Comparison of ENCODE assay signal across 8 cellular contexts in genomic region chr11:67409781-67410368, GRCh38. TPM values are rescaled to one million over a fixed set of nuclear protein-coding genes. Genes with fewer than 3 reads are reported as not detected.
DNase-seq lines count a peak whose midpoint lies in the region; ATAC-seq, FAIRE-seq and TF ChIP-seq lines count a peak whose summit lies in the region.
"Had no signal": no experiment of that assay in that cellular context is flagged by ENCODE, and none has a peak within 500 bp of the region (broad histone marks: within the 10 kb centered on the region; RNA-seq: fewer than 3 reads in every experiment).

No MANE protein-coding gene starts in this region.

- H3K4me3 ChIP-seq in GM12875 (ENCODE audit: low read depth, low read length) = peak overlapping the region; percentile 49
- peak overlapping the region; percentile 48 for H3K4me3 ChIP-seq in GM12878
- H3K4me3 ChIP-seq in sigmoid colon = no peak overlapping the region

- in situ Hi-C loops in GM12878 (cut with MboI) = no loop called here

- SMC1A ChIA-PET in GM12878 (lab: Charles Lee; ENCODE audit: uncharacterized antibody, unreplicated experiment) = no interaction called here

- H3K4me2 ChIP-seq in GM12878 (ENCODE audit: control insufficient read depth, insufficient read depth) = peak overlapping the region; percentile 93

- peak; percentile 47 for FAIRE-seq in GM12878 (lab: Jason Lieb, UNC)

- peak overlapping the region; percentile 77 for H3K9ac ChIP-seq in GM12878 (ENCODE audit: control insufficient read depth, insufficient read depth, low read length)

- ATAC-seq in GM12878 = peak; percentile 21

- H3K27me3 ChIP-seq in GM12878 (replicated peaks in 1 of 2; ENCODE audit: control insufficient read depth in 2 of 2, insufficient read depth in 2 of 2, low read length in 1 of 2) (no peaks in the 10 kb centered on the region), sigmoid colon (peaks cover 31 to 98% (median 59%) of the 10 kb centered on the region in 3 donors)

- TF ChIP-seq POLR2A in GM12878 (IDR thresholded peaks at IDR 0.05; ENCODE audit: low read depth, low read length) = no peak
- no peak for TF ChIP-seq POLR2A in sigmoid colon (IDR thresholded peaks at IDR 0.05)

- peaks cover 11% of the 10 kb centered on the region for H3K79me2 ChIP-seq in GM12878 (ENCODE audit: control insufficient read depth, insufficient read depth, low read length)

- peak; percentile 63 for DNase-seq in NCI-H1436 treated with DMSO at 0.1 percent for 48 hours (lab: John Stamatoyannopoulos, UW)
- no peak for DNase-seq in GM12878 (ENCODE audit: low read depth, low spot score)
- DNase-seq in pons (ENCODE audit: low spot score) = peak; percentile 40
- DNase-seq in Ammon's horn (ENCODE audit: low spot score) = no peak
- no peak for DNase-seq in CD1c-positive myeloid dendritic cell (ENCODE audit: extremely low spot score)
- DNase-seq in sigmoid colon = no peak
- DNase-seq: SW 1271 had no signal

- RAD21 ChIA-PET in GM12878 (lab: Charles Lee; ENCODE audit: unreplicated experiment) = interaction anchor here (1.2 to 1.7 kb wide), 2 partner anchors 55 to 58 kb away, joined by 3 read pairs; no protein-coding TSS in a partner anchor

- CTCF ChIA-PET in GM12878 (lab: Yijun Ruan, JAX) = interaction anchor here (1.6 kb wide), 1 partner anchor 15 kb away, joined by 6 read pairs; no protein-coding TSS in a partner anchor

- POLR2A ChIA-PET in GM12878 (lab: Charles Lee) = interaction anchor here (1.2 to 1.8 kb wide), 3 partner anchors 8 to 27 kb away, joined by 4 to 9 read pairs (median 6); partner anchors contain the start of genes PTPRCAP and RPS6KB2

- intact Hi-C loops in GM12878 (cut with micrococcal nuclease; ENCODE audit: unreplicated experiment) (no loop called here), sigmoid colon (cut with DNase I) (no loop called here)

- no peak for TF ChIP-seq CTCF in GM12875 (IDR thresholded peaks at IDR 0.05; ENCODE audit: borderline replicate concordance, insufficient read depth, low read depth, low read length)
- TF ChIP-seq CTCF in GM12878 (IDR thresholded peaks at IDR 0.05 in 2 of 3, conservative IDR thresholded peaks at IDR 0.05 in 1 of 3; ENCODE audit: control insufficient read depth in 2 of 3, extremely low read depth in 1 of 3, insufficient read depth in 1 of 3, low read depth in 3 of 3, low read length in 3 of 3) = no peak
- TF ChIP-seq CTCF in sigmoid colon (IDR thresholded peaks at IDR 0.05) = no peak

- no peaks in the 10 kb centered on the region for H3K9me3 ChIP-seq in GM12878 (replicated peaks; ENCODE audit: control insufficient read depth, insufficient read depth, low read length)
- H3K9me3 ChIP-seq in sigmoid colon = no peaks in the 10 kb centered on the region

- H3K36me3 ChIP-seq in GM12878 (ENCODE audit: control insufficient read depth in 2 of 2, insufficient read depth in 2 of 2, low read length in 1 of 2) (no peaks in the 10 kb centered on the region), sigmoid colon (no peaks in the 10 kb centered on the region)

- H2AFZ ChIP-seq in GM12878 (ENCODE audit: control insufficient read depth, low read depth, low read length) = no peak overlapping the region; the same call in 1 of the 2 replicates

- H3K4me1 ChIP-seq in GM12878 (ENCODE audit: control insufficient read depth, insufficient read depth, low read length) (peaks cover 58% of the 10 kb centered on the region), sigmoid colon (peaks cover 0 to 2% (median under 1%) of the 10 kb centered on the region in 4 donors)

- TF ChIP-seq RAD21 in GM12878 (IDR thresholded peaks at IDR 0.05; ENCODE audit: insufficient read depth, low read depth, low read length) = no peak

- no peaks in the 10 kb centered on the region for H4K20me1 ChIP-seq in GM12878 (ENCODE audit: control insufficient read depth, insufficient read depth)

- H3K27ac ChIP-seq in GM12878 (ENCODE audit: control insufficient read depth, insufficient read depth) (peak overlapping the region; percentile 84), sigmoid colon (no peak overlapping the region)

- BruUV-seq in GM12878 (replicated peaks; lab: Mats Ljungman, UMichigan) = no TSS peak

- WGBS in GM12878 (ENCODE audit: insufficient coverage, insufficient replicate concordance, low lambda C conversion rate, missing lambda C conversion rate) = 22% methylated on average over 13 of the region's 13 CpGs
- WGBS in sigmoid colon, 2 donors = 21 to 27% methylated on average over 13 of the region's 13 CpGs

- TF ChIP-seq EP300 in GM12878 (IDR thresholded peaks at IDR 0.05; ENCODE audit: borderline replicate concordance in 1 of 2, control insufficient read depth in 1 of 2, low read depth in 2 of 2, low read length in 2 of 2) (no peak), sigmoid colon (IDR thresholded peaks at IDR 0.05) (no peak)

RNA-seq across cellular contexts. Expression of gene CARNS1, which starts 5.6 kb away (rescaled TPM):
- total RNA-seq in GM12878 (2013; cell fraction: nucleolus; rRNA removed) = 0.15 and 0.22 TPM in 2 replicates
- total RNA-seq in GM12878 (2014; rRNA removed) (0.11 TPM in 2 replicates), GM12878 (2014; rRNA removed; fragmentation: Illumina TruSeq; extraction: Trizol) (0.04 TPM in 1 of 2 replicates, not detected in the other), GM12878 (2021) (0.10 and 0.19 TPM in 2 replicates), sigmoid colon (under 1 TPM; 0.16 to 0.68 (median 0.46) TPM)
- 0.18 TPM for polyA plus RNA-seq in GM12878 (2011; ENCODE audit: low read depth)
- polyA plus RNA-seq in GM12878 (2011; rRNA removed) (not detected in 2 replicates), GM12878 (2014; fragmentation: Illumina TruSeq; extraction: Trizol) (0.10 TPM in 1 of 2 replicates, not detected in the other), GM12878 (2014; fragmentation: Nextera tagmentation; extraction: Ambion mirVana) (under 1 TPM in 1 of 2 experiments, not detected in 1; 0.02 TPM), GM12878 (2014; rRNA removed) (0.14 and 0.25 TPM in 2 replicates), GM12878 (2016; fragmentation: Nextera tagmentation; extraction: Ambion mirVana) (under 1 TPM in 1 of 2 experiments, not detected in 1; 0.09 TPM), sigmoid colon (under 1 TPM in 1 of 3 donors, not detected in 2; 0.83 TPM)
- polyA plus RNA-seq in GM12878 (2011; cell fraction: cytosol; rRNA removed) = 0.01 TPM in 1 of 2 replicates, not detected in the other
- polyA plus RNA-seq in GM12878 (2011; cell fraction: nucleus; rRNA removed) = 0.07 and 0.13 TPM in 2 replicates
- polyA plus RNA-seq in GM12878 (2012) = 0.27 and 0.31 TPM in 2 replicates
- not detected in 2 replicates for polyA minus RNA-seq in GM12878 (2011; rRNA and poly(A)+ RNA removed)
- not detected in 2 replicates for polyA minus RNA-seq in GM12878 (2011; cell fraction: cytosol; rRNA and poly(A)+ RNA removed)
- polyA minus RNA-seq in GM12878 (2011; cell fraction: nucleus; rRNA and poly(A)+ RNA removed) = 0.12 TPM in 1 of 2 replicates, not detected in the other

RNA-seq across cellular contexts. Expression of gene TBC1D10C, which starts 6.0 kb away (rescaled TPM):
- total RNA-seq in GM12878 (2013; cell fraction: nucleolus; rRNA removed) = 59.5 and 60.3 TPM in 2 replicates
- 52.0 and 60.0 TPM in 2 replicates for total RNA-seq in GM12878 (2014; rRNA removed)
- 18.4 and 19.5 TPM in 2 replicates for total RNA-seq in GM12878 (2014; rRNA removed; fragmentation: Illumina TruSeq; extraction: Trizol)
- total RNA-seq in GM12878 (2021) = 77.4 and 80.7 TPM in 2 replicates
- polyA plus RNA-seq in GM12878 (2011; ENCODE audit: low read depth) = 12.8 TPM
- polyA plus RNA-seq in GM12878 (2011; rRNA removed) = 9.6 and 15.4 TPM in 2 replicates
- 27.2 and 41.2 TPM in 2 replicates for polyA plus RNA-seq in GM12878 (2011; cell fraction: cytosol; rRNA removed)
- polyA plus RNA-seq in GM12878 (2011; cell fraction: nucleus; rRNA removed) = 200 and 210 TPM in 2 replicates
- 48.1 and 51.7 TPM in 2 replicates for polyA plus RNA-seq in GM12878 (2012)
- polyA plus RNA-seq in GM12878 (2014; fragmentation: Illumina TruSeq; extraction: Trizol) = 3.4 and 13.5 TPM in 2 replicates
- polyA plus RNA-seq in GM12878 (2014; fragmentation: Nextera tagmentation; extraction: Ambion mirVana) = 1 to 10 TPM; 1.1 to 6.6 TPM
- polyA plus RNA-seq in GM12878 (2014; rRNA removed) = 83.4 and 85.3 TPM in 2 replicates
- polyA plus RNA-seq in GM12878 (2016; fragmentation: Nextera tagmentation; extraction: Ambion mirVana) = 10 to 100 TPM; 61.8 to 73.3 TPM
- polyA minus RNA-seq in GM12878 (2011; rRNA and poly(A)+ RNA removed) = 8.1 and 20.2 TPM in 2 replicates
- 9.6 and 12.3 TPM in 2 replicates for polyA minus RNA-seq in GM12878 (2011; cell fraction: cytosol; rRNA and poly(A)+ RNA removed)
- 26.1 and 33.3 TPM in 2 replicates for polyA minus RNA-seq in GM12878 (2011; cell fraction: nucleus; rRNA and poly(A)+ RNA removed)
- 1 to 10 TPM in 2 of 4 donors, under 1 TPM in 1, not detected in 1; 0.71 to 2.5 (median 1.2) TPM for total RNA-seq in sigmoid colon
- 10 to 100 TPM in 1 of 3 donors, 1 to 10 TPM in 2; 1.6 to 48.2 (median 1.8) TPM for polyA plus RNA-seq in sigmoid colon

RNA-seq across cellular contexts. Expression of gene PPP1CA, which starts 8.2 kb away (rescaled TPM):
- 38.1 and 44.1 TPM in 2 replicates for total RNA-seq in GM12878 (2013; cell fraction: nucleolus; rRNA removed)
- total RNA-seq in GM12878 (2014; rRNA removed) (342 and 371 TPM in 2 replicates), GM12878 (2014; rRNA removed; fragmentation: Illumina TruSeq; extraction: Trizol) (170 and 176 TPM in 2 replicates), GM12878 (2021) (265 and 269 TPM in 2 replicates), sigmoid colon (10 to 100 TPM; 59.5 to 87.0 (median 80.0) TPM)
- 75.3 TPM for polyA plus RNA-seq in GM12878 (2011; ENCODE audit: low read depth)
- polyA plus RNA-seq in GM12878 (2011; rRNA removed) (86.0 and 211 TPM in 2 replicates), GM12878 (2014; fragmentation: Illumina TruSeq; extraction: Trizol) (128 and 202 TPM in 2 replicates), GM12878 (2014; fragmentation: Nextera tagmentation; extraction: Ambion mirVana) (10 to 100 TPM; 26.4 to 41.7 TPM), GM12878 (2014; rRNA removed) (306 and 326 TPM in 2 replicates), GM12878 (2016; fragmentation: Nextera tagmentation; extraction: Ambion mirVana) (100 to 1,000 TPM; 417 to 458 TPM), sigmoid colon (100 to 1,000 TPM; 228 to 357 (median 235) TPM)
- 440 and 506 TPM in 2 replicates for polyA plus RNA-seq in GM12878 (2011; cell fraction: cytosol; rRNA removed)
- polyA plus RNA-seq in GM12878 (2011; cell fraction: nucleus; rRNA removed) = 220 and 242 TPM in 2 replicates
- 174 and 181 TPM in 2 replicates for polyA plus RNA-seq in GM12878 (2012)
- polyA minus RNA-seq in GM12878 (2011; rRNA and poly(A)+ RNA removed) = 121 and 204 TPM in 2 replicates
- polyA minus RNA-seq in GM12878 (2011; cell fraction: cytosol; rRNA and poly(A)+ RNA removed) = 83.8 and 94.6 TPM in 2 replicates
- polyA minus RNA-seq in GM12878 (2011; cell fraction: nucleus; rRNA and poly(A)+ RNA removed) = 49.0 and 75.9 TPM in 2 replicates

RNA-seq across cellular contexts. Expression of gene RAD9A, which starts 18.1 kb away (rescaled TPM):
- total RNA-seq in GM12878 (2013; cell fraction: nucleolus; rRNA removed) = 30.1 and 32.3 TPM in 2 replicates
- total RNA-seq in GM12878 (2014; rRNA removed) = 21.0 and 21.9 TPM in 2 replicates
- total RNA-seq in GM12878 (2014; rRNA removed; fragmentation: Illumina TruSeq; extraction: Trizol) = 8.2 TPM in 2 replicates
- total RNA-seq in GM12878 (2021) = 29.5 and 32.7 TPM in 2 replicates
- 12.9 TPM for polyA plus RNA-seq in GM12878 (2011; ENCODE audit: low read depth)
- polyA plus RNA-seq in GM12878 (2011; rRNA removed) = 9.6 and 18.6 TPM in 2 replicates
- 31.8 and 50.4 TPM in 2 replicates for polyA plus RNA-seq in GM12878 (2011; cell fraction: cytosol; rRNA removed)
- polyA plus RNA-seq in GM12878 (2011; cell fraction: nucleus; rRNA removed) = 114 and 143 TPM in 2 replicates
- polyA plus RNA-seq in GM12878 (2012) = 21.3 and 26.9 TPM in 2 replicates
- polyA plus RNA-seq in GM12878 (2014; fragmentation: Illumina TruSeq; extraction: Trizol) = 5.8 and 15.6 TPM in 2 replicates
- 1 to 10 TPM; 1.1 to 3.6 TPM for polyA plus RNA-seq in GM12878 (2014; fragmentation: Nextera tagmentation; extraction: Ambion mirVana)
- polyA plus RNA-seq in GM12878 (2014; rRNA removed) = 36.2 and 37.6 TPM in 2 replicates
- polyA plus RNA-seq in GM12878 (2016; fragmentation: Nextera tagmentation; extraction: Ambion mirVana) = 10 to 100 TPM; 22.0 to 25.6 TPM
- 7.2 and 11.3 TPM in 2 replicates for polyA minus RNA-seq in GM12878 (2011; rRNA and poly(A)+ RNA removed)
- 4.8 and 10.5 TPM in 2 replicates for polyA minus RNA-seq in GM12878 (2011; cell fraction: cytosol; rRNA and poly(A)+ RNA removed)
- 14.0 and 24.6 TPM in 2 replicates for polyA minus RNA-seq in GM12878 (2011; cell fraction: nucleus; rRNA and poly(A)+ RNA removed)
- total RNA-seq in sigmoid colon = 10 to 100 TPM; 11.4 to 18.1 (median 16.5) TPM
- polyA plus RNA-seq in sigmoid colon = 10 to 100 TPM in 1 of 3 donors, 1 to 10 TPM in 2; 6.5 to 33.9 (median 6.6) TPM

RNA-seq across cellular contexts. Expression of gene RPS6KB2, which starts 18.4 kb away (rescaled TPM):
- total RNA-seq in GM12878 (2013; cell fraction: nucleolus; rRNA removed) = 49.5 and 61.9 TPM in 2 replicates
- total RNA-seq in GM12878 (2014; rRNA removed) = 68.4 and 72.5 TPM in 2 replicates
- 36.6 and 41.8 TPM in 2 replicates for total RNA-seq in GM12878 (2014; rRNA removed; fragmentation: Illumina TruSeq; extraction: Trizol)
- 68.1 and 70.9 TPM in 2 replicates for total RNA-seq in GM12878 (2021)
- polyA plus RNA-seq in GM12878 (2011; ENCODE audit: low read depth) = 17.7 TPM
- polyA plus RNA-seq in GM12878 (2011; rRNA removed) = 36.8 and 48.7 TPM in 2 replicates
- 68.3 and 102 TPM in 2 replicates for polyA plus RNA-seq in GM12878 (2011; cell fraction: cytosol; rRNA removed)
- 177 and 183 TPM in 2 replicates for polyA plus RNA-seq in GM12878 (2011; cell fraction: nucleus; rRNA removed)
- 39.6 and 41.2 TPM in 2 replicates for polyA plus RNA-seq in GM12878 (2012)
- polyA plus RNA-seq in GM12878 (2014; fragmentation: Illumina TruSeq; extraction: Trizol) = 15.7 and 41.1 TPM in 2 replicates
- polyA plus RNA-seq in GM12878 (2014; fragmentation: Nextera tagmentation; extraction: Ambion mirVana) = 1 to 10 TPM in 1 of 2 experiments, under 1 TPM in 1; 0.39 to 2.3 TPM
- polyA plus RNA-seq in GM12878 (2014; rRNA removed) = 88.3 and 99.8 TPM in 2 replicates
- polyA plus RNA-seq in GM12878 (2016; fragmentation: Nextera tagmentation; extraction: Ambion mirVana) = 100 to 1,000 TPM in 1 of 2 experiments, 10 to 100 TPM in 1; 95.4 to 101 TPM
- 58.9 and 82.0 TPM in 2 replicates for polyA minus RNA-seq in GM12878 (2011; rRNA and poly(A)+ RNA removed)
- polyA minus RNA-seq in GM12878 (2011; cell fraction: cytosol; rRNA and poly(A)+ RNA removed) = 22.7 and 32.3 TPM in 2 replicates
- polyA minus RNA-seq in GM12878 (2011; cell fraction: nucleus; rRNA and poly(A)+ RNA removed) = 51.4 and 86.0 TPM in 2 replicates
- total RNA-seq in sigmoid colon = 10 to 100 TPM; 27.1 to 70.2 (median 35.2) TPM
- 10 to 100 TPM; 55.9 to 67.9 (median 62.0) TPM for polyA plus RNA-seq in sigmoid colon

Comparison
In these comparisons a context has a peak if more than half of its experiments do, and no peak if none do; other contexts are left out.
1. H3K4me3 ChIP-seq: peak in GM12875 (single experiment) and GM12878 (single experiment); none in sigmoid colon (0 of 4).
2. DNase-seq: peak in NCI-H1436 treated with DMSO at 0.1 percent for 48 hours (single experiment) and pons (single experiment); none in GM12878 (single experiment), Ammon's horn (single experiment), CD1c-positive myeloid dendritic cell (single experiment) and sigmoid colon (single experiment).
3. RNA of gene TBC1D10C, which starts 6.0 kb away (total RNA-seq): 18.4 to 80.7 TPM in GM12878; 0.71 to 2.5 TPM in sigmoid colon; every median in the first group is over 4 times any median in the second.